In the genomic region with DNA sequence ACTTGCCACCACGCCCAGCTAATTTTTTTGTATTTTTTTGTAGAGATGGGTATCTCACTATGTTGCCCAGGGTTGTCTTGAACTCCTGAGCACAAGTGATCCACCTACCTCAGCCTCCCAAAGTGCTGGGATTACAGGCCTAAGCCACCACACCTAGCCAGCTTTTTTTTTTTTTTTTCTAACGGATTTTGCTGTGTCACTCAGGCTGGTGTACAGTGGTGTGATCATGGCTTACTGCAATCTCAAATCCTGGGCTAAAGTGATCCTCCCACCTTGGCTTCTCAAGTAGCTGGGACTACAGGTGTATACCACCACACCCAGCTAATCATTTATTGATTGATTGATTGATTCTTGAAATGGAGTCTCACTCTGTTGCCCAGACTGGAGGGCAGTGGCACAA, we compare ENCODE assay signal across 1 cellular context.
TF ChIP-seq lines count a peak whose summit lies in the region.

No MANE protein-coding gene starts in this region.

TF ChIP-seq in K562, 482 proteins besides CTCF, POLR2A, EP300 and RAD21 (continued from another document and continues in another):
- TF ChIP-seq, protein P1, sequence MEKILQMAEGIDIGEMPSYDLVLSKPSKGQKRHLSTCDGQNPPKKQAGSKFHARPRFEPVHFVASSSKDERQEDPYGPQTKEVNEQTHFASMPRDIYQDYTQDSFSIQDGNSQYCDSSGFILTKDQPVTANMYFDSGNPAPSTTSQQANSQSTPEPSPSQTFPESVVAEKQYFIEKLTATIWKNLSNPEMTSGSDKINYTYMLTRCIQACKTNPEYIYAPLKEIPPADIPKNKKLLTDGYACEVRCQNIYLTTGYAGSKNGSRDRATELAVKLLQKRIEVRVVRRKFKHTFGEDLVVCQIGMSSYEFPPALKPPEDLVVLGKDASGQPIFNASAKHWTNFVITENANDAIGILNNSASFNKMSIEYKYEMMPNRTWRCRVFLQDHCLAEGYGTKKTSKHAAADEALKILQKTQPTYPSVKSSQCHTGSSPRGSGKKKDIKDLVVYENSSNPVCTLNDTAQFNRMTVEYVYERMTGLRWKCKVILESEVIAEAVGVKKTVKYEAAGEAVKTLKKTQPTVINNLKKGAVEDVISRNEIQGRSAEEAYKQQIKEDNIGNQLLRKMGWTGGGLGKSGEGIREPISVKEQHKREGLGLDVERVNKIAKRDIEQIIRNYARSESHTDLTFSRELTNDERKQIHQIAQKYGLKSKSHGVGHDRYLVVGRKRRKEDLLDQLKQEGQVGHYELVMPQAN (IDR thresholded peaks at IDR 0.05; ENCODE audit: borderline replicate concordance): no peak
- TF ChIP-seq MED1 (CRISPR knock-in tag; IDR thresholded peaks at IDR 0.05; ENCODE audit: borderline replicate concordance) (no peak), ZBED1 (IDR thresholded peaks at IDR 0.05) (no peak), ZNF165 (CRISPR knock-in tag; IDR thresholded peaks at IDR 0.05; ENCODE audit: borderline replicate concordance) (no peak), JUND (IDR thresholded peaks at IDR 0.05; ENCODE audit: borderline replicate concordance, low read depth, low read length) (no peak), JUND (tag; IDR thresholded peaks at IDR 0.05; ENCODE audit: borderline replicate concordance, low read depth, low read length) (peak; percentile 25; the same call in 2 of the 3 replicates), TCF7L2 (IDR thresholded peaks at IDR 0.05; ENCODE audit: low read depth, low read length) (no peak), ZNF121 (CRISPR knock-in tag; conservative IDR thresholded peaks at IDR 0.05) (no peak), MBD2 (IDR thresholded peaks at IDR 0.05; ENCODE audit: borderline replicate concordance, low read depth) (no peak), NFE2L1 (tag; IDR thresholded peaks at IDR 0.05; ENCODE audit: borderline replicate concordance, low read depth) (peak; percentile 84), TCF7 (IDR thresholded peaks at IDR 0.05; ENCODE audit: borderline replicate concordance) (no peak), DMBX1 (CRISPR knock-in tag; IDR thresholded peaks at IDR 0.05; ENCODE audit: borderline replicate concordance) (peak; percentile 46; the same call in 1 of the 2 replicates), ZNF316 (IDR thresholded peaks at IDR 0.05) (peak; percentile 96), KDM5B (IDR thresholded peaks at IDR 0.05; ENCODE audit: insufficient replicate concordance, low read depth, low read length) (no peak), CXXC5 (CRISPR knock-in tag; IDR thresholded peaks at IDR 0.05) (peak; percentile 27; the same call in 1 of the 2 replicates), MTF1 (CRISPR knock-in tag; IDR thresholded peaks at IDR 0.05; ENCODE audit: borderline replicate concordance) (0 out of 2 replicates have a peak, but pooled peaks have one; percentile 4), SP1 (CRISPR knock-in tag; IDR thresholded peaks at IDR 0.05) (no peak), DPF2 (IDR thresholded peaks at IDR 0.05) (peak; percentile 85), KDM2B (CRISPR knock-in tag; IDR thresholded peaks at IDR 0.05) (no peak), MAFF (IDR thresholded peaks at IDR 0.05; ENCODE audit: low read length) (peak; percentile 74), ZNF24 (IDR thresholded peaks at IDR 0.05) (peak; percentile 25; the same call in 1 of the 2 replicates), RAD51 (IDR thresholded peaks at IDR 0.05; ENCODE audit: borderline replicate concordance, low read depth) (0 out of 2 replicates have a peak, but pooled peaks have one; percentile 9), BRD9 (IDR thresholded peaks at IDR 0.05; ENCODE audit: low read depth, partially characterized antibody) (no peak), POLR2G (IDR thresholded peaks at IDR 0.05; ENCODE audit: low read depth, low read length) (no peak), ZFPM2 (CRISPR knock-in tag; IDR thresholded peaks at IDR 0.05) (no peak), NR4A1 (CRISPR knock-in tag; IDR thresholded peaks at IDR 0.05) (no peak), NR4A1 (tag; IDR thresholded peaks at IDR 0.05) (peak; percentile 14; the same call in 1 of the 2 replicates), XRCC5 (IDR thresholded peaks at IDR 0.05; ENCODE audit: low read depth, low read length) (no peak), SMARCA4 (IDR thresholded peaks at IDR 0.05) (peak; percentile 77), ZNF384 (IDR thresholded peaks at IDR 0.05; ENCODE audit: low read depth, low read length) (peak; percentile 94), PHB (CRISPR knock-in tag; IDR thresholded peaks at IDR 0.05) (no peak), HNRNPH1 (optimal IDR thresholded peaks at IDR 0.05; ENCODE audit: low read depth, low read length) (no peak), ELF1 (tag; IDR thresholded peaks at IDR 0.05) (no peak), KDM1A (IDR thresholded peaks at IDR 0.05) (peak; percentile 61 to 79), NFYB (IDR thresholded peaks at IDR 0.05; ENCODE audit: extremely low read depth, insufficient read length) (no peak), NONO (IDR thresholded peaks at IDR 0.05; ENCODE audit: low read depth in 2 of 2, low read length in 1 of 2) (no peak), PTRF (tag; IDR thresholded peaks at IDR 0.05) (no peak), ARID1B (IDR thresholded peaks at IDR 0.05) (peak; percentile 50), HNRNPL (IDR thresholded peaks at IDR 0.05; ENCODE audit: low read depth, low read length) (no peak), MYC (IDR thresholded peaks at IDR 0.05; ENCODE audit: low read depth, low read length) (no peak), MYC (CRISPR knock-in tag; IDR thresholded peaks at IDR 0.05; ENCODE audit: borderline replicate concordance, low read depth) (no peak), C11orf30 (IDR thresholded peaks at IDR 0.05; ENCODE audit: low read depth) (peak; percentile 94), FOSL1 (tag; conservative IDR thresholded peaks at IDR 0.05) (0 out of 2 replicates have a peak, but pooled peaks have one; percentile 21), NUFIP1 (IDR thresholded peaks at IDR 0.05; ENCODE audit: partially characterized antibody) (no peak)
- TF ChIP-seq, protein P2, sequence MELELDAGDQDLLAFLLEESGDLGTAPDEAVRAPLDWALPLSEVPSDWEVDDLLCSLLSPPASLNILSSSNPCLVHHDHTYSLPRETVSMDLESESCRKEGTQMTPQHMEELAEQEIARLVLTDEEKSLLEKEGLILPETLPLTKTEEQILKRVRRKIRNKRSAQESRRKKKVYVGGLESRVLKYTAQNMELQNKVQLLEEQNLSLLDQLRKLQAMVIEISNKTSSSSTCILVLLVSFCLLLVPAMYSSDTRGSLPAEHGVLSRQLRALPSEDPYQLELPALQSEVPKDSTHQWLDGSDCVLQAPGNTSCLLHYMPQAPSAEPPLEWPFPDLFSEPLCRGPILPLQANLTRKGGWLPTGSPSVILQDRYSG (tag; conservative IDR thresholded peaks at IDR 0.05; ENCODE audit: low read depth): 0 out of 2 replicates have a peak, but pooled peaks have one; percentile 33
- TF ChIP-seq, protein P3, sequence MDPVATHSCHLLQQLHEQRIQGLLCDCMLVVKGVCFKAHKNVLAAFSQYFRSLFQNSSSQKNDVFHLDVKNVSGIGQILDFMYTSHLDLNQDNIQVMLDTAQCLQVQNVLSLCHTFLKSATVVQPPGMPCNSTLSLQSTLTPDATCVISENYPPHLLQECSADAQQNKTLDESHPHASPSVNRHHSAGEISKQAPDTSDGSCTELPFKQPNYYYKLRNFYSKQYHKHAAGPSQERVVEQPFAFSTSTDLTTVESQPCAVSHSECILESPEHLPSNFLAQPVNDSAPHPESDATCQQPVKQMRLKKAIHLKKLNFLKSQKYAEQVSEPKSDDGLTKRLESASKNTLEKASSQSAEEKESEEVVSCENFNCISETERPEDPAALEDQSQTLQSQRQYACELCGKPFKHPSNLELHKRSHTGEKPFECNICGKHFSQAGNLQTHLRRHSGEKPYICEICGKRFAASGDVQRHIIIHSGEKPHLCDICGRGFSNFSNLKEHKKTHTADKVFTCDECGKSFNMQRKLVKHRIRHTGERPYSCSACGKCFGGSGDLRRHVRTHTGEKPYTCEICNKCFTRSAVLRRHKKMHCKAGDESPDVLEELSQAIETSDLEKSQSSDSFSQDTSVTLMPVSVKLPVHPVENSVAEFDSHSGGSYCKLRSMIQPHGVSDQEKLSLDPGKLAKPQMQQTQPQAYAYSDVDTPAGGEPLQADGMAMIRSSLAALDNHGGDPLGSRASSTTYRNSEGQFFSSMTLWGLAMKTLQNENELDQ (CRISPR knock-in tag; IDR thresholded peaks at IDR 0.05; ENCODE audit: borderline replicate concordance): no peak
- TF ChIP-seq, protein P4, sequence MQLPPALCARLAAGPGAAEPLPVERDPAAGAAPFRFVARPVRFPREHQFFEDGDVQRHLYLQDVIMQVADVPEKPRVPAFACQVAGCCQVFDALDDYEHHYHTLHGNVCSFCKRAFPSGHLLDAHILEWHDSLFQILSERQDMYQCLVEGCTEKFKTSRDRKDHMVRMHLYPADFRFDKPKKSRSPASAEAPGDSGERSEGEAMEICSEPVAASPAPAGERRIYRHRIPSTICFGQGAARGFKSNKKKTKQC (CRISPR knock-in tag; IDR thresholded peaks at IDR 0.05): 0 out of 2 replicates have a peak, but pooled peaks have one; percentile 51
- TF ChIP-seq, protein P5, sequence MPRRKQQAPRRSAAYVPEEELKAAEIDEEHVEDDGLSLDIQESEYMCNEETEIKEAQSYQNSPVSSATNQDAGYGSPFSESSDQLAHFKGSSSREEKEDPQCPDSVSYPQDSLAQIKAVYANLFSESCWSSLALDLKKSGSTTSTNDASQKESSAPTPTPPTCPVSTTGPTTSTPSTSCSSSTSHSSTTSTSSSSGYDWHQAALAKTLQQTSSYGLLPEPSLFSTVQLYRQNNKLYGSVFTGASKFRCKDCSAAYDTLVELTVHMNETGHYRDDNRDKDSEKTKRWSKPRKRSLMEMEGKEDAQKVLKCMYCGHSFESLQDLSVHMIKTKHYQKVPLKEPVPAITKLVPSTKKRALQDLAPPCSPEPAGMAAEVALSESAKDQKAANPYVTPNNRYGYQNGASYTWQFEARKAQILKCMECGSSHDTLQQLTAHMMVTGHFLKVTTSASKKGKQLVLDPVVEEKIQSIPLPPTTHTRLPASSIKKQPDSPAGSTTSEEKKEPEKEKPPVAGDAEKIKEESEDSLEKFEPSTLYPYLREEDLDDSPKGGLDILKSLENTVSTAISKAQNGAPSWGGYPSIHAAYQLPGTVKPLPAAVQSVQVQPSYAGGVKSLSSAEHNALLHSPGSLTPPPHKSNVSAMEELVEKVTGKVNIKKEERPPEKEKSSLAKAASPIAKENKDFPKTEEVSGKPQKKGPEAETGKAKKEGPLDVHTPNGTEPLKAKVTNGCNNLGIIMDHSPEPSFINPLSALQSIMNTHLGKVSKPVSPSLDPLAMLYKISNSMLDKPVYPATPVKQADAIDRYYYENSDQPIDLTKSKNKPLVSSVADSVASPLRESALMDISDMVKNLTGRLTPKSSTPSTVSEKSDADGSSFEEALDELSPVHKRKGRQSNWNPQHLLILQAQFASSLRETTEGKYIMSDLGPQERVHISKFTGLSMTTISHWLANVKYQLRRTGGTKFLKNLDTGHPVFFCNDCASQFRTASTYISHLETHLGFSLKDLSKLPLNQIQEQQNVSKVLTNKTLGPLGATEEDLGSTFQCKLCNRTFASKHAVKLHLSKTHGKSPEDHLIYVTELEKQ (CRISPR knock-in tag; IDR thresholded peaks at IDR 0.05): no peak
- TF ChIP-seq, protein P6, sequence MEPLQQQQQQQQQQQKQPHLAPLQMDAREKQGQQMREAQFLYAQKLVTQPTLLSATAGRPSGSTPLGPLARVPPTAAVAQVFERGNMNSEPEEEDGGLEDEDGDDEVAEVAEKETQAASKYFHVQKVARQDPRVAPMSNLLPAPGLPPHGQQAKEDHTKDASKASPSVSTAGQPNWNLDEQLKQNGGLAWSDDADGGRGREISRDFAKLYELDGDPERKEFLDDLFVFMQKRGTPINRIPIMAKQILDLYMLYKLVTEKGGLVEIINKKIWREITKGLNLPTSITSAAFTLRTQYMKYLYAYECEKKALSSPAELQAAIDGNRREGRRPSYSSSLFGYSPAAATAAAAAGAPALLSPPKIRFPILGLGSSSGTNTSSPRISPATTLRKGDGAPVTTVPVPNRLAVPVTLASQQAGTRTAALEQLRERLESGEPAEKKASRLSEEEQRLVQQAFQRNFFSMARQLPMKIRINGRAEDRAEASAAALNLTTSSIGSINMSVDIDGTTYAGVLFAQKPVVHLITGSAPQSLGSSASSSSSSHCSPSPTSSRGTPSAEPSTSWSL (CRISPR knock-in tag; IDR thresholded peaks at IDR 0.05; ENCODE audit: borderline replicate concordance): no peak
- TF ChIP-seq, protein P7, sequence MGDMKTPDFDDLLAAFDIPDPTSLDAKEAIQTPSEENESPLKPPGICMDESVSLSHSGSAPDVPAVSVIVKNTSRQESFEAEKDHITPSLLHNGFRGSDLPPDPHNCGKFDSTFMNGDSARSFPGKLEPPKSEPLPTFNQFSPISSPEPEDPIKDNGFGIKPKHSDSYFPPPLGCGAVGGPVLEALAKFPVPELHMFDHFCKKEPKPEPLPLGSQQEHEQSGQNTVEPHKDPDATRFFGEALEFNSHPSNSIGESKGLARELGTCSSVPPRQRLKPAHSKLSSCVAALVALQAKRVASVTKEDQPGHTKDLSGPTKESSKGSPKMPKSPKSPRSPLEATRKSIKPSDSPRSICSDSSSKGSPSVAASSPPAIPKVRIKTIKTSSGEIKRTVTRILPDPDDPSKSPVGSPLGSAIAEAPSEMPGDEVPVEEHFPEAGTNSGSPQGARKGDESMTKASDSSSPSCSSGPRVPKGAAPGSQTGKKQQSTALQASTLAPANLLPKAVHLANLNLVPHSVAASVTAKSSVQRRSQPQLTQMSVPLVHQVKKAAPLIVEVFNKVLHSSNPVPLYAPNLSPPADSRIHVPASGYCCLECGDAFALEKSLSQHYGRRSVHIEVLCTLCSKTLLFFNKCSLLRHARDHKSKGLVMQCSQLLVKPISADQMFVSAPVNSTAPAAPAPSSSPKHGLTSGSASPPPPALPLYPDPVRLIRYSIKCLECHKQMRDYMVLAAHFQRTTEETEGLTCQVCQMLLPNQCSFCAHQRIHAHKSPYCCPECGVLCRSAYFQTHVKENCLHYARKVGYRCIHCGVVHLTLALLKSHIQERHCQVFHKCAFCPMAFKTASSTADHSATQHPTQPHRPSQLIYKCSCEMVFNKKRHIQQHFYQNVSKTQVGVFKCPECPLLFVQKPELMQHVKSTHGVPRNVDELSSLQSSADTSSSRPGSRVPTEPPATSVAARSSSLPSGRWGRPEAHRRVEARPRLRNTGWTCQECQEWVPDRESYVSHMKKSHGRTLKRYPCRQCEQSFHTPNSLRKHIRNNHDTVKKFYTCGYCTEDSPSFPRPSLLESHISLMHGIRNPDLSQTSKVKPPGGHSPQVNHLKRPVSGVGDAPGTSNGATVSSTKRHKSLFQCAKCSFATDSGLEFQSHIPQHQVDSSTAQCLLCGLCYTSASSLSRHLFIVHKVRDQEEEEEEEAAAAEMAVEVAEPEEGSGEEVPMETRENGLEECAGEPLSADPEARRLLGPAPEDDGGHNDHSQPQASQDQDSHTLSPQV (IDR thresholded peaks at IDR 0.05): peak; percentile 90
- TF ChIP-seq, protein P8, sequence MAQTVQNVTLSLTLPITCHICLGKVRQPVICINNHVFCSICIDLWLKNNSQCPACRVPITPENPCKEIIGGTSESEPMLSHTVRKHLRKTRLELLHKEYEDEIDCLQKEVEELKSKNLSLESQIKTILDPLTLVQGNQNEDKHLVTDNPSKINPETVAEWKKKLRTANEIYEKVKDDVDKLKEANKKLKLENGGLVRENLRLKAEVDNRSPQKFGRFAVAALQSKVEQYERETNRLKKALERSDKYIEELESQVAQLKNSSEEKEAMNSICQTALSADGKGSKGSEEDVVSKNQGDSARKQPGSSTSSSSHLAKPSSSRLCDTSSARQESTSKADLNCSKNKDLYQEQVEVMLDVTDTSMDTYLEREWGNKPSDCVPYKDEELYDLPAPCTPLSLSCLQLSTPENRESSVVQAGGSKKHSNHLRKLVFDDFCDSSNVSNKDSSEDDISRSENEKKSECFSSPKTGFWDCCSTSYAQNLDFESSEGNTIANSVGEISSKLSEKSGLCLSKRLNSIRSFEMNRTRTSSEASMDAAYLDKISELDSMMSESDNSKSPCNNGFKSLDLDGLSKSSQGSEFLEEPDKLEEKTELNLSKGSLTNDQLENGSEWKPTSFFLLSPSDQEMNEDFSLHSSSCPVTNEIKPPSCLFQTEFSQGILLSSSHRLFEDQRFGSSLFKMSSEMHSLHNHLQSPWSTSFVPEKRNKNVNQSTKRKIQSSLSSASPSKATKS (CRISPR knock-in tag; IDR thresholded peaks at IDR 0.05): no peak
